8 cellular contexts compared by ENCODE assay signal in genomic region chr9:127574089-127574921, GRCh38. TPM values are rescaled to one million over a fixed set of nuclear protein-coding genes. Genes with fewer than 3 reads are reported as not detected.
DNase-seq lines count a peak whose midpoint lies in the region; ATAC-seq, FAIRE-seq and TF ChIP-seq lines count a peak whose summit lies in the region.

No MANE protein-coding gene starts in this region.

- intact Hi-C loops in sciatic nerve (cut with DNase I) = no loop called here

- TF ChIP-seq POLR2A in GM18505 (IDR thresholded peaks at IDR 0.05; ENCODE audit: borderline replicate concordance, extremely low read depth, insufficient read depth, insufficient read length) = no peak

- ATAC-seq in esophagus mucosa = peak; percentile 44
- no peak for ATAC-seq in sciatic nerve
- no peak for ATAC-seq in GM18505 (IDR thresholded peaks at IDR 0.05; ENCODE audit: unreplicated experiment)
- ATAC-seq in GM18858 (IDR thresholded peaks at IDR 0.05; ENCODE audit: unreplicated experiment) = no peak

- peak; percentile 84 for FAIRE-seq in RCC 7860 (lab: Jason Lieb, UNC)

- DNase-seq in stimulated activated naive CD4-positive, alpha-beta T cell treated with Interleukin-2 at 50 U/mL for 16 hours (lab: John Stamatoyannopoulos, UW) = peak; percentile 44
- no peak for DNase-seq in stimulated activated naive CD4-positive, alpha-beta T cell (lab: John Stamatoyannopoulos, UW)
- peak; percentile 82 for DNase-seq in RCC 7860 (ENCODE audit: low spot score)
- peak; percentile 45 for DNase-seq in stimulated activated CD4-positive, alpha-beta T cell treated with anti-CD3 and anti-CD28 coated beads, Interleukin-4, amount 100 ng/mL, for 24 hours
- no peak for DNase-seq in sciatic nerve (ENCODE audit: low spot score)

RNA-seq across cellular contexts. Expression of gene STXBP1, which starts 37.8 kb away (rescaled TPM):
- total RNA-seq in esophagus mucosa (10.1 TPM), sciatic nerve (113 TPM)

Comparison
In these comparisons a context has a peak if more than half of its experiments do, and no peak if none do; other contexts are left out.
1. DNase-seq: peak in stimulated activated naive CD4-positive, alpha-beta T cell treated with Interleukin-2 at 50 U/mL for 16 hours (single experiment), RCC 7860 (single experiment) and stimulated activated CD4-positive, alpha-beta T cell treated with anti-CD3 and anti-CD28 coated beads, Interleukin-4, amount 100 ng/mL, for 24 hours (single experiment); none in stimulated activated naive CD4-positive, alpha-beta T cell (0 of 6) and sciatic nerve (single experiment).
2. RNA of gene STXBP1, which starts 37.8 kb away (total RNA-seq): 113 TPM in sciatic nerve (single experiment); 10.1 TPM in esophagus mucosa (single experiment); every median in the first group is over 10 times any median in the second.